In genomic region chr17:45697076-45697475, GRCh38 we compare ENCODE assay signal across 27 cellular contexts.
"Had no signal": no experiment of that assay in that cellular context is flagged by ENCODE, and none has a peak within 500 bp of the region (broad histone marks: within the 10 kb centered on the region; RNA-seq: fewer than 3 reads in every experiment).

No MANE protein-coding gene starts in this region.

- FAIRE-seq: colon, endometrium, endothelial cell of umbilical vein, frontal cortex had no signal

- H3K27ac ChIP-seq: colonic mucosa, coronary artery, dorsolateral prefrontal cortex, epithelial cell of prostate, esophagus muscularis mucosa, esophagus squamous epithelium, foreskin keratinocyte, gastrocnemius medialis, gastroesophageal sphincter, heart left ventricle, heart right ventricle had no signal

- H3K9me3 ChIP-seq: colonic mucosa, gastrocnemius medialis, heart left ventricle, heart right ventricle had no signal

- H3K36me3 ChIP-seq: colonic mucosa, esophagus muscularis mucosa, esophagus squamous epithelium, gastrocnemius medialis, gastroesophageal sphincter, heart left ventricle, heart right ventricle had no signal

- H3K4me1 ChIP-seq: colonic mucosa, esophagus muscularis mucosa, esophagus squamous epithelium, foreskin keratinocyte, gastrocnemius medialis, gastroesophageal sphincter, heart left ventricle, heart right ventricle had no signal

- ATAC-seq: effector memory CD8-positive, alpha-beta T cell; esophagus mucosa; foreskin keratinocyte; gastrocnemius medialis; gastroesophageal sphincter; heart left ventricle; heart right ventricle had no signal

- DNase-seq: colonic mucosa; cortex of kidney; dermis blood vessel endothelial cell; dorsolateral prefrontal cortex; effector CD4-positive, alpha-beta T cell; effector CD8-positive, alpha-beta T cell; effector memory CD4-positive, alpha-beta T cell; effector memory CD8-positive, alpha-beta T cell; endodermal cell; esophagus squamous epithelium; foreskin fibroblast; foreskin keratinocyte; foreskin melanocyte; gastrocnemius medialis; glutamatergic neuron; head of caudate nucleus; heart left ventricle; heart right ventricle had no signal

- H3K4me3 ChIP-seq: colonic mucosa, coronary artery, dorsolateral prefrontal cortex, esophagus muscularis mucosa, esophagus squamous epithelium, gastrocnemius medialis, gastroesophageal sphincter, heart left ventricle, heart right ventricle had no signal

- H3K27me3 ChIP-seq: colonic mucosa, dorsolateral prefrontal cortex had no signal
